20 cellular contexts compared by ENCODE assay signal in the genomic region with DNA sequence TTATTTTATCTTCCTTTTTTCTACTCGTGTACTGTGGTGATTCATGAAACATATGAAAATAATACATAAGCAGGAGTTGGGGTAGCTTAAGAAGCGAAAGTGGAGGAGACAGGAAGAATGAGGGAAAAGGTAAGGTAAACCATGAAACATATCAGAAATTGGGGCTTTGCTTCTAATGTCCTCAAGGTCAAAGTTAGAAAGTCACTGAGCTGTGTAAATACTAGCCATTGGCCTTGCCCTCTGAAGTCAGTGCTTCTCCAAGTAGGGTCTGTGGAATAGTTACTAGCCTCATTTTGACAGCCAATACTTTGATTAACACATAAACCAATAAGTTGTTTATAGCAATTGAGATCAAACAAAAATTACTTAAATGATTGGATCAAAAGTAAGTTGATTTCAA.
"Had no signal": no experiment of that assay in that cellular context is flagged by ENCODE, and none has a peak within 500 bp of the region (broad histone marks: within the 10 kb centered on the region; RNA-seq: fewer than 3 reads in every experiment).

No MANE protein-coding gene starts in this region.

- H3K27ac Mint-ChIP-seq: activated CD4-positive, alpha-beta memory T cell treated with anti-CD3 and anti-CD28 coated beads for 36 hours; activated naive CD8-positive, alpha-beta T cell treated with anti-CD3 and anti-CD28 coated beads, Interleukin-2, amount 10 ng/mL, durations not matched to agents 7 days and 5 days; activated T-helper 1 cell treated with anti-CD3 and anti-CD28 coated beads, Interleukin-12 subunit alpha, Interleukin-12 subunit beta, Interleukin-2, Interleukin-4 antibody, amounts not matched to agents 30 ng/mL and 10 ng/mL and 1 ng/mL, durations not matched to agents 14 hours and 24 hours and 36 hours had no signal

- DNase-seq: activated CD4-positive, alpha-beta memory T cell treated with anti-CD3 and anti-CD28 coated beads for 36 hours; activated CD4-positive, alpha-beta T cell treated with anti-CD3 and anti-CD28 coated beads for 48 hours; activated CD4-positive, CD25-positive, alpha-beta regulatory T cell; activated naive CD8-positive, alpha-beta T cell treated with anti-CD3 and anti-CD28 coated beads, Interleukin-2, amount 10 ng/mL, durations not matched to agents 7 days and 5 days; body of pancreas; cortex of kidney; kidney; left lung; mammary epithelial cell; midbrain; ovary; stimulated activated CD4-positive, alpha-beta T cell treated with anti-CD3 and anti-CD28 coated beads, Interleukin-2, amount 100 ng/mL, for 48 hours; stimulated activated CD8-positive, alpha-beta memory T cell treated with anti-CD3 and anti-CD28 coated beads, Interleukin-4, amount 100 ng/mL, for 48 hours; stimulated activated naive CD4-positive, alpha-beta T cell had no signal

- H3K27ac ChIP-seq: body of pancreas, cardiac muscle cell, epithelial cell of prostate, left lung, neutrophil, ovary, prostate gland had no signal

- H3K36me3 ChIP-seq: cardiac muscle cell, left lung, neutrophil, ovary, prostate gland had no signal

- H3K27me3 ChIP-seq: body of pancreas, cardiac muscle cell, left lung, neutrophil, ovary had no signal

- H3K9me3 Mint-ChIP-seq: activated CD4-positive, alpha-beta memory T cell treated with anti-CD3 and anti-CD28 coated beads for 36 hours; activated naive CD8-positive, alpha-beta T cell treated with anti-CD3 and anti-CD28 coated beads, Interleukin-2, amount 10 ng/mL, durations not matched to agents 7 days and 5 days; activated T-helper 1 cell treated with anti-CD3 and anti-CD28 coated beads, Interleukin-12 subunit alpha, Interleukin-12 subunit beta, Interleukin-2, Interleukin-4 antibody, amounts not matched to agents 30 ng/mL and 10 ng/mL and 1 ng/mL, durations not matched to agents 14 hours and 24 hours and 36 hours; nephron had no signal

- H3K27me3 Mint-ChIP-seq: activated CD4-positive, alpha-beta memory T cell treated with anti-CD3 and anti-CD28 coated beads for 36 hours; activated naive CD8-positive, alpha-beta T cell treated with anti-CD3 and anti-CD28 coated beads, Interleukin-2, amount 10 ng/mL, durations not matched to agents 7 days and 5 days had no signal

- ATAC-seq: body of pancreas, left lung had no signal

- H3K9me3 ChIP-seq: body of pancreas, left lung, neutrophil, ovary, prostate gland had no signal

- H3K4me3 ChIP-seq: body of pancreas, cardiac muscle cell, left lung, ovary, prostate gland had no signal

- H3K36me3 Mint-ChIP-seq: activated CD4-positive, alpha-beta memory T cell treated with anti-CD3 and anti-CD28 coated beads for 36 hours had no signal

- H3K4me3 Mint-ChIP-seq: activated CD4-positive, alpha-beta memory T cell treated with anti-CD3 and anti-CD28 coated beads for 36 hours; activated naive CD8-positive, alpha-beta T cell treated with anti-CD3 and anti-CD28 coated beads, Interleukin-2, amount 10 ng/mL, durations not matched to agents 7 days and 5 days; activated T-helper 1 cell treated with anti-CD3 and anti-CD28 coated beads, Interleukin-12 subunit alpha, Interleukin-12 subunit beta, Interleukin-2, Interleukin-4 antibody, amounts not matched to agents 30 ng/mL and 10 ng/mL and 1 ng/mL, durations not matched to agents 14 hours and 24 hours and 36 hours; nephron had no signal
